ENCODE assay signal across 9 cellular contexts in the genomic region with DNA sequence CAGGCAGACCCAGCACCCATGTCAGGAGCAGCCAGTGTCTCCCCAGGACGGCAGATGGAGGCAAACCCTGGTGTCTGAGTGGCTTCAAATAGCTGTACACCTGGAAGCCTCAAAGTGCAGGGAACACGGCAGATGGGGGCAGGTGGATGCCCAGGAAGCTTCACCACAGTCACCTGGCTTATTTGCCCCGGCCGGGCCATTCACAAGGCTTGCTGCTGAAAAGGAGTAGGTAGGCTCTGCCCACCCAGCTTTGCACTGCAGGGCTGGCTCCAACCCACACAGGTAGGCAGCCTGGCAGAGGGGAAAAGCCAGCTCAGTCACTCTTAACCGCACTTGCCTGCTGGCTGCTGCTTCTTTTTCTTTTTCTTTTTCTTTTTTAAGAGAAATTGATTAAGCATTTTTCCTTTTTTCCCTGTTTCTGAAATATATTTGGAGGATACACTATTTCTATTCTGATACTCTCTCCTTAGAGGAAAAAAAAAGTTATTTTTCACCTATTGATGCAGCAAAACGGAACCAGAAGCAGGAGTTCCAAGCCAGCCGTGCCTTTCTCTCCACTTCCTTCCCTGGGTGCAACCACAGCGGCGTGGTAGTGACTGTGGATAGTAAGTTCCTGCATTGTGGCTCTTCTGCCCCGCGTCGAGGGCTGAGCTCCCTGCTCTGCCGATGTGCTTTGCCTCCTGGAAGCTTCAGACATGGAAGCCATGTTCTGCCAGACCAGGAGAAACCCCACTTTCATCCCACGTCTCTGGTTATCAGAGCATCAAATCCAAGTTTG.
DNase-seq lines count a peak whose midpoint lies in the region; ATAC-seq and TF ChIP-seq lines count a peak whose summit lies in the region.
"Had no signal": no experiment of that assay in that cellular context is flagged by ENCODE, and none has a peak within 500 bp of the region (broad histone marks: within the 10 kb centered on the region; RNA-seq: fewer than 3 reads in every experiment).

No MANE protein-coding gene starts in this region.

- no TSS peak for BruUV-seq in PC-3 (replicated peaks; lab: Mats Ljungman, UMichigan)

- H3K27me3 ChIP-seq in left ventricle myocardium inferior (ENCODE audit: low read depth) (no peaks in the 10 kb centered on the region), psoas muscle (ENCODE audit: insufficient read depth in 3 of 3, low read length in 2 of 3) (no peaks in the 10 kb centered on the region), PC-3 (ENCODE audit: low read length) (no peaks in the 10 kb centered on the region), SK-N-SH (ENCODE audit: insufficient read depth) (no peaks in the 10 kb centered on the region)

- no peak for TF ChIP-seq EP300 in SK-N-SH (IDR thresholded peaks at IDR 0.05; ENCODE audit: borderline replicate concordance in 1 of 2, low read depth in 1 of 2, low read length in 1 of 2)

- no peak overlapping the region for H3K4me3 ChIP-seq in NB4 (ENCODE audit: low read depth, low read length)
- no peak overlapping the region for H3K4me3 ChIP-seq in left ventricle myocardium inferior
- H3K4me3 ChIP-seq in psoas muscle: no peak overlapping the region
- H3K4me3 ChIP-seq in PC-3 (ENCODE audit: low read length): no peak overlapping the region
- no peak overlapping the region for H3K4me3 ChIP-seq in SK-N-SH (ENCODE audit: low read depth in 2 of 2, low read length in 1 of 2)

- TF ChIP-seq POLR2A in NB4 (IDR thresholded peaks at IDR 0.05; ENCODE audit: extremely low read depth, insufficient read length): no peak

- ATAC-seq in psoas muscle (no peak), PC-3 (no peak)

- H3K4me2 ChIP-seq in PC-3 (ENCODE audit: low read length) (no peak overlapping the region), SK-N-SH (no peak overlapping the region)
- H3K4me2 ChIP-seq: KMS-11 had no signal

- H3K27ac ChIP-seq in left ventricle myocardium inferior (replicated peaks) (no peak overlapping the region), psoas muscle (no peak overlapping the region), PC-3 (ENCODE audit: low read length) (no peak overlapping the region), SK-N-SH (ENCODE audit: low read depth in 2 of 2, low read length in 1 of 2) (no peak overlapping the region)
- H3K27ac ChIP-seq: KMS-11 had no signal

- intact Hi-C loops in left ventricle myocardium inferior (cut with micrococcal nuclease): no loop called here
- intact Hi-C loops in psoas muscle (cut with DNase I): no loop called here
- intact Hi-C loops in PC-3 (cut with micrococcal nuclease): no loop called here

- H2AFZ ChIP-seq in PC-3 (ENCODE audit: low read length) (no peak overlapping the region), SK-N-SH (ENCODE audit: low read depth) (no peak overlapping the region)

- POLR2A ChIA-PET in PC-3 (lab: Charles Lee; ENCODE audit: unreplicated experiment): no interaction called here
- POLR2A ChIA-PET in SK-N-SH (lab: Yijun Ruan, JAX): no interaction called here

- no peaks in the 10 kb centered on the region for H3K9me2 ChIP-seq in PC-3 (replicated peaks; ENCODE audit: low read length)
- no peaks in the 10 kb centered on the region for H3K9me2 ChIP-seq in SK-N-SH

- H4K20me1 ChIP-seq in PC-3 (ENCODE audit: low read length): no peaks in the 10 kb centered on the region
- no peaks in the 10 kb centered on the region for H4K20me1 ChIP-seq in SK-N-SH (ENCODE audit: insufficient read depth)

- CTCF ChIA-PET in PC-3 (lab: Charles Lee) (no interaction called here), SK-N-SH (lab: Yijun Ruan, JAX) (interaction anchor here (1.6 kb wide), 1 partner anchor 990 kb away, joined by 3 read pairs; no protein-coding TSS in a partner anchor)

- H3K79me2 ChIP-seq in PC-3 (ENCODE audit: low read length) (no peaks in the 10 kb centered on the region), SK-N-SH (ENCODE audit: insufficient read depth) (no peaks in the 10 kb centered on the region)

- H3K36me3 ChIP-seq in left ventricle myocardium inferior (no peaks in the 10 kb centered on the region), psoas muscle (ENCODE audit: insufficient read depth in 1 of 2, low read depth in 1 of 2) (no peaks in the 10 kb centered on the region), PC-3 (ENCODE audit: low read depth, low read length) (no peaks in the 10 kb centered on the region), SK-N-SH (replicated peaks in 1 of 2; ENCODE audit: control insufficient read depth in 1 of 2, insufficient read depth in 2 of 2, low read length in 1 of 2) (no peaks in the 10 kb centered on the region)

- H3F3A ChIP-seq in PC-3 (ENCODE audit: low read length, unreplicated experiment) (no peaks in the 10 kb centered on the region), SK-N-SH (replicated peaks; ENCODE audit: insufficient read depth) (no peaks in the 10 kb centered on the region)

- H3K9me3 ChIP-seq in left ventricle myocardium inferior (replicated peaks) (no peaks in the 10 kb centered on the region), psoas muscle (no peaks in the 10 kb centered on the region), PC-3 (ENCODE audit: low read length) (no peaks in the 10 kb centered on the region), SK-N-SH (no peaks in the 10 kb centered on the region)

- H3K4me1 ChIP-seq in left ventricle myocardium inferior: no peaks in the 10 kb centered on the region
- no peaks in the 10 kb centered on the region for H3K4me1 ChIP-seq in psoas muscle
- H3K4me1 ChIP-seq in PC-3 (ENCODE audit: insufficient read depth, low read length): no peaks in the 10 kb centered on the region
- H3K4me1 ChIP-seq in SK-N-SH (ENCODE audit: control insufficient read depth in 1 of 2, insufficient read depth in 2 of 2, low read depth in 1 of 2, low read length in 1 of 2): peaks cover 7 to 16% of the 10 kb centered on the region in 2 experiments; a peak in 3 of 4 replicates

- H3K9ac ChIP-seq in PC-3 (ENCODE audit: low read length) (no peak overlapping the region), SK-N-SH (no peak overlapping the region)
- H3K9ac ChIP-seq: KMS-11 had no signal

- WGBS in psoas muscle, 3 donors: 76 to 79% (median 79%) methylated on average over 14 of the region's 14 CpGs
- WGBS in SK-N-SH (ENCODE audit: low lambda C conversion rate): 92% methylated on average over 14 of the region's 14 CpGs

- no peak for TF ChIP-seq RAD21 in SK-N-SH (IDR thresholded peaks at IDR 0.05; ENCODE audit: low read length)

- TF ChIP-seq CTCF in NB4 (IDR thresholded peaks at IDR 0.05; ENCODE audit: low read depth, low read length) (no peak), left ventricle myocardium inferior (IDR thresholded peaks at IDR 0.05; ENCODE audit: borderline replicate concordance) (no peak), psoas muscle (IDR thresholded peaks at IDR 0.05) (no peak), PC-3 (conservative IDR thresholded peaks at IDR 0.05; ENCODE audit: low read depth, low read length) (no peak), SK-N-SH (IDR thresholded peaks at IDR 0.05) (no peak)

- DNase-seq in NB4 (ENCODE audit: low read depth) (peak; percentile 39), left ventricle myocardium inferior (peak; percentile 39), psoas muscle (no peak), PC-3 (no peak), SK-N-SH (no peak), dermis blood vessel endothelial cell (no peak)
- DNase-seq in activated CD4-positive, alpha-beta T cell treated with anti-CD3 and anti-CD28 coated beads, Interleukin-2, amount 50 U/mL, for 48 hours: peak; percentile 29 to 43
- DNase-seq in stimulated activated CD8-positive, alpha-beta memory T cell treated with anti-CD3 and anti-CD28 coated beads, Interleukin-7, amount 100 ng/mL, for 4 hours (ENCODE audit: low read depth in 2 of 2): peak; percentile 45 to 65

TF ChIP-seq in SK-N-SH, 30 proteins besides CTCF, POLR2A, EP300 and RAD21:
- TF ChIP-seq, protein P1, sequence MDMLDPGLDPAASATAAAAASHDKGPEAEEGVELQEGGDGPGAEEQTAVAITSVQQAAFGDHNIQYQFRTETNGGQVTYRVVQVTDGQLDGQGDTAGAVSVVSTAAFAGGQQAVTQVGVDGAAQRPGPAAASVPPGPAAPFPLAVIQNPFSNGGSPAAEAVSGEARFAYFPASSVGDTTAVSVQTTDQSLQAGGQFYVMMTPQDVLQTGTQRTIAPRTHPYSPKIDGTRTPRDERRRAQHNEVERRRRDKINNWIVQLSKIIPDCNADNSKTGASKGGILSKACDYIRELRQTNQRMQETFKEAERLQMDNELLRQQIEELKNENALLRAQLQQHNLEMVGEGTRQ (IDR thresholded peaks at IDR 0.05; ENCODE audit: borderline replicate concordance, low read depth, low read length): no peak
- no peak for TF ChIP-seq FOXM1 (IDR thresholded peaks at IDR 0.05; ENCODE audit: low read depth)
- TF ChIP-seq RCOR1 (IDR thresholded peaks at IDR 0.05; ENCODE audit: low read length): no peak
- TF ChIP-seq GABPA (IDR thresholded peaks at IDR 0.05; ENCODE audit: low read depth): no peak
- TF ChIP-seq TCF12 (IDR thresholded peaks at IDR 0.05): no peak
- no peak for TF ChIP-seq RFX5 (IDR thresholded peaks at IDR 0.05; ENCODE audit: low read length)
- no peak for TF ChIP-seq SIN3A (IDR thresholded peaks at IDR 0.05; ENCODE audit: borderline replicate concordance, low read depth, low read length)
- no peak for TF ChIP-seq NRF1 (IDR thresholded peaks at IDR 0.05; ENCODE audit: low read depth, low read length)

Comparison
In these comparisons a context has a peak if more than half of its experiments do, and no peak if none do; other contexts are left out.
1. DNase-seq: peak in NB4 (single experiment), activated CD4-positive, alpha-beta T cell treated with anti-CD3 and anti-CD28 coated beads, Interleukin-2, amount 50 U/mL, for 48 hours (2 of 2), left ventricle myocardium inferior (single experiment) and stimulated activated CD8-positive, alpha-beta memory T cell treated with anti-CD3 and anti-CD28 coated beads, Interleukin-7, amount 100 ng/mL, for 4 hours (2 of 2); none in psoas muscle (0 of 2), PC-3 (single experiment), SK-N-SH (single experiment) and dermis blood vessel endothelial cell (single experiment).